23 cellular contexts compared by ENCODE assay signal in genomic region chr10:101290415-101290814, GRCh38.
A peak's percentile ranks its signal among the peaks of the same experiment; 100 is the strongest.
DNase-seq lines count a peak whose midpoint lies in the region; ATAC-seq, FAIRE-seq and TF ChIP-seq lines count a peak whose summit lies in the region.
"Had no signal": no experiment of that assay in that cellular context is flagged by ENCODE, and none has a peak within 500 bp of the region (broad histone marks: within the 10 kb centered on the region; RNA-seq: fewer than 3 reads in every experiment).

No MANE protein-coding gene starts in this region.

- no peak overlapping the region for H2AFZ ChIP-seq in osteoblast (ENCODE audit: low read length)

- H3K79me2 ChIP-seq in osteoblast (ENCODE audit: insufficient read depth, low read length), result no peaks in the 10 kb centered on the region

- no peak overlapping the region for H3K4me3 ChIP-seq in osteoblast (ENCODE audit: insufficient read depth, low read length)
- no peak overlapping the region for H3K4me3 ChIP-seq in gastroesophageal sphincter

- peak; percentile 63 for FAIRE-seq in HTR-8/SVneo (lab: Jason Lieb, UNC)
- FAIRE-seq: D721Med, GM12892, GM18507, H54 had no signal

- no peaks in the 10 kb centered on the region for H4K20me1 ChIP-seq in osteoblast (ENCODE audit: insufficient read depth, low read length)

- no peak overlapping the region for H3K27ac ChIP-seq in osteoblast (ENCODE audit: low read depth, low read length)
- no peak overlapping the region for H3K27ac ChIP-seq in gastroesophageal sphincter
- H3K27ac ChIP-seq: HL-60 had no signal

- no peak for TF ChIP-seq CTCF in glutamatergic neuron (IDR thresholded peaks at IDR 0.05; ENCODE audit: partially characterized antibody, unreplicated experiment)
- TF ChIP-seq CTCF in osteoblast (IDR thresholded peaks at IDR 0.05; ENCODE audit: extremely low read depth, low read depth, low read length), result no peak
- no peak for TF ChIP-seq CTCF in gastroesophageal sphincter (IDR thresholded peaks at IDR 0.05)

- no peak overlapping the region for H3K4me2 ChIP-seq in osteoblast (ENCODE audit: insufficient read depth, low read length)

- ATAC-seq in T-helper 17 cell (no peak), gastroesophageal sphincter (no peak)
- ATAC-seq: Panc1, Right ventricle myocardium inferior had no signal

- H3K4me1 ChIP-seq in osteoblast (ENCODE audit: insufficient read depth, low read length) (peaks cover 3% of the 10 kb centered on the region), gastroesophageal sphincter (peaks cover 0 to 22% (median 7%) of the 10 kb centered on the region in 3 donors)

- H3K36me3 Mint-ChIP-seq in T-helper 17 cell (ENCODE audit: low read depth) (peaks cover 11% of the 10 kb centered on the region), glutamatergic neuron (ENCODE audit: unreplicated experiment) (peaks cover 5% of the 10 kb centered on the region)

- H3K9me3 ChIP-seq in T-helper 17 cell (ENCODE audit: control insufficient read depth, low read length, poor library complexity, severe bottlenecking) (no peaks in the 10 kb centered on the region), osteoblast (ENCODE audit: low read depth, low read length) (no peaks in the 10 kb centered on the region), gastroesophageal sphincter (no peaks in the 10 kb centered on the region)

- no peak for DNase-seq in HTR-8/SVneo (ENCODE audit: insufficient read length, low spot score)
- DNase-seq in T-helper 17 cell, result no peak
- no peak for DNase-seq in glutamatergic neuron
- DNase-seq in osteoblast (ENCODE audit: insufficient read length, low spot score, missing footprints), result peak; percentile 87
- DNase-seq in CD1c-positive myeloid dendritic cell (ENCODE audit: extremely low spot score), result no peak
- DNase-seq in NCI-H510A (lab: John Stamatoyannopoulos, UW), result no peak
- DNase-seq in SW480 (ENCODE audit: low spot score), result no peak
- DNase-seq: DMS79, HFFc6, IMR-90, Karpas-422, NCI-H1417 treated with DMSO at 0.1 percent for 48 hours, NCI-H187 treated with DMSO at 0.1 percent for 48 hours, NCI-H2171, NCI-H446 treated with DMSO at 0.1 percent for 48 hours had no signal

- 65 to 84% methylated on average over 4 to 6 of the region's 9 CpGs for WGBS in gastroesophageal sphincter (ENCODE audit: low coverage in 1 of 2), 2 donors

- H3K9me3 Mint-ChIP-seq in glutamatergic neuron (ENCODE audit: unreplicated experiment), result peaks cover 7% of the 10 kb centered on the region
- H3K9me3 Mint-ChIP-seq: HFFc6 had no signal

- H3K4me1 Mint-ChIP-seq in T-helper 17 cell, result peaks cover 17% of the 10 kb centered on the region
- H3K4me1 Mint-ChIP-seq in glutamatergic neuron (ENCODE audit: low read depth, unreplicated experiment), result peaks cover 13% of the 10 kb centered on the region

- H3K4me3 Mint-ChIP-seq in T-helper 17 cell (peak overlapping the region; percentile 9), glutamatergic neuron (ENCODE audit: unreplicated experiment) (peak overlapping the region; percentile 9)
- H3K4me3 Mint-ChIP-seq: HFFc6 had no signal

- H3K27me3 ChIP-seq in osteoblast (ENCODE audit: insufficient read depth, low read length) (peaks cover 57% of the 10 kb centered on the region), gastroesophageal sphincter (peaks cover 98% of the 10 kb centered on the region)

- no peak for TF ChIP-seq POLR2A in gastroesophageal sphincter (IDR thresholded peaks at IDR 0.05)

- no peak for TF ChIP-seq EP300 in gastroesophageal sphincter (IDR thresholded peaks at IDR 0.05)

- H3K27ac Mint-ChIP-seq in T-helper 17 cell (no peak overlapping the region), glutamatergic neuron (ENCODE audit: unreplicated experiment) (no peak overlapping the region)
- H3K27ac Mint-ChIP-seq: HFFc6 had no signal

- H3K36me3 ChIP-seq in osteoblast (ENCODE audit: insufficient read depth, low read length) (no peaks in the 10 kb centered on the region), gastroesophageal sphincter (no peaks in the 10 kb centered on the region)

- H3K27me3 Mint-ChIP-seq in T-helper 17 cell, result peaks cover 85% of the 10 kb centered on the region
- H3K27me3 Mint-ChIP-seq in glutamatergic neuron (ENCODE audit: unreplicated experiment), result peaks cover 17% of the 10 kb centered on the region
